21 cellular contexts compared by ENCODE assay signal in genomic region chr6:168362276-168362990, GRCh38. TPM values are rescaled to one million over a fixed set of nuclear protein-coding genes. Genes with fewer than 3 reads are reported as not detected.
"Had no signal": no experiment of that assay in that cellular context is flagged by ENCODE, and none has a peak within 500 bp of the region (broad histone marks: within the 10 kb centered on the region; RNA-seq: fewer than 3 reads in every experiment).

No MANE protein-coding gene starts in this region.

- DNase-seq: colonic mucosa; dermis blood vessel endothelial cell; esophagus squamous epithelium; foreskin fibroblast; immature natural killer cell; left ventricle myocardium inferior; mesendoderm; naive thymus-derived CD4-positive, alpha-beta T cell; nephron progenitor cell; small intestine; stimulated activated CD4-positive, alpha-beta T cell treated with anti-CD3 and anti-CD28 coated beads, Interleukin-4, amount 100 ng/mL, for 1 hour; stimulated activated CD8-positive, alpha-beta memory T cell treated with anti-CD3 and anti-CD28 coated beads, Interleukin-4, amount 100 ng/mL, for 48 hours; stimulated activated naive CD8-positive, alpha-beta T cell treated with anti-CD3 and anti-CD28 coated beads, Interleukin-15, Interleukin-2, amounts not matched to agents 100 U/mL and 50 U/mL, for 24 hours had no signal

- H3K36me3 ChIP-seq: colonic mucosa, esophagus squamous epithelium, gastroesophageal sphincter, left ventricle myocardium inferior, neutrophil, pancreas, tibial nerve had no signal

- H3K4me3 ChIP-seq: colonic mucosa, esophagus squamous epithelium, gastroesophageal sphincter, left ventricle myocardium inferior, lung, pancreas, tibial nerve had no signal

- ATAC-seq: gastroesophageal sphincter; naive thymus-derived CD4-positive, alpha-beta T cell; pancreas; stimulated activated effector memory CD8-positive, alpha-beta T cell treated with anti-CD3 and anti-CD28 coated beads, Interleukin-12 subunit alpha, Interleukin-12 subunit beta, amount 100 ng/mL, for 72 hours; stimulated activated naive CD8-positive, alpha-beta T cell treated with anti-CD3 and anti-CD28 coated beads, Interleukin-15, Interleukin-2, amounts not matched to agents 100 U/mL and 50 U/mL, for 24 hours had no signal

- H3K27ac Mint-ChIP-seq: immature natural killer cell; naive thymus-derived CD4-positive, alpha-beta T cell; nephron progenitor cell; stimulated activated effector memory CD8-positive, alpha-beta T cell treated with anti-CD3 and anti-CD28 coated beads, Interleukin-12 subunit alpha, Interleukin-12 subunit beta, amount 100 ng/mL, for 72 hours had no signal

- H3K36me3 Mint-ChIP-seq: stimulated activated effector memory CD8-positive, alpha-beta T cell treated with anti-CD3 and anti-CD28 coated beads, Interleukin-12 subunit alpha, Interleukin-12 subunit beta, amount 100 ng/mL, for 72 hours had no signal

- H3K4me1 ChIP-seq: colonic mucosa, left ventricle myocardium inferior, pancreas had no signal

- H3K27me3 ChIP-seq: colonic mucosa, gastroesophageal sphincter, pancreas, tibial nerve had no signal

- H3K27ac ChIP-seq: colonic mucosa, esophagus squamous epithelium, gastroesophageal sphincter, left ventricle myocardium inferior, neutrophil, pancreas, tibial nerve had no signal

- H3K4me1 Mint-ChIP-seq: stimulated activated effector memory CD8-positive, alpha-beta T cell treated with anti-CD3 and anti-CD28 coated beads, Interleukin-12 subunit alpha, Interleukin-12 subunit beta, amount 100 ng/mL, for 72 hours had no signal

- H3K9me3 ChIP-seq: colonic mucosa, esophagus squamous epithelium, neutrophil, pancreas had no signal

- H3K4me3 Mint-ChIP-seq: immature natural killer cell; naive thymus-derived CD4-positive, alpha-beta T cell; nephron progenitor cell; stimulated activated effector memory CD8-positive, alpha-beta T cell treated with anti-CD3 and anti-CD28 coated beads, Interleukin-12 subunit alpha, Interleukin-12 subunit beta, amount 100 ng/mL, for 72 hours had no signal

RNA-seq across cellular contexts. Expression of gene DACT2, which starts 42.9 kb away (rescaled TPM):
- total RNA-seq: dermis blood vessel endothelial cell, mononuclear cell, pulmonary artery endothelial cell had no signal
- polyA plus RNA-seq: immature natural killer cell; naive thymus-derived CD4-positive, alpha-beta T cell had no signal
